22 cellular contexts compared by ENCODE assay signal in genomic region chr17:32794533-32795246, GRCh38.
DNase-seq lines count a peak whose midpoint lies in the region; ATAC-seq, FAIRE-seq and TF ChIP-seq lines count a peak whose summit lies in the region.
"Had no signal": no experiment of that assay in that cellular context is flagged by ENCODE, and none has a peak within 500 bp of the region (broad histone marks: within the 10 kb centered on the region; RNA-seq: fewer than 3 reads in every experiment).

No MANE protein-coding gene starts in this region.

- DNase-seq in Caco-2 (peak; percentile 83 to 86), Peyer's patch (peak in 2 of 3 donors; percentile 66 to 72), H1 (ENCODE audit: low read depth in 1 of 2, low spot score in 2 of 2) (no peak), mesendoderm (peak; percentile 48), MCF 10A (ENCODE audit: unreplicated experiment) (no peak), NCI-H2081 (lab: John Stamatoyannopoulos, UW) (no peak)
- DNase-seq: activated naive CD8-positive, alpha-beta T cell treated with anti-CD3 and anti-CD28 coated beads, Interleukin-2, amount 50 U/mL, for 24 hours; DMS153; esophagus squamous epithelium; MG63; NCI-H1694; NCI-H446 treated with DMSO at 0.1 percent for 48 hours; Right ventricle myocardium superior had no signal

- H3K23ac ChIP-seq in H1 (ENCODE audit: insufficient read length) (no peak overlapping the region), mesendoderm (ENCODE audit: low read length) (no peak overlapping the region)

- no peak for TF ChIP-seq EP300 in H1 (IDR thresholded peaks at IDR 0.05; ENCODE audit: borderline replicate concordance in 1 of 2, low read depth in 2 of 2, low read length in 2 of 2)

- H3K27me3 ChIP-seq in Caco-2 (replicated peaks; ENCODE audit: control insufficient read depth, insufficient read depth, low read length) (no peaks in the 10 kb centered on the region), Peyer's patch (no peaks in the 10 kb centered on the region), H1 (replicated peaks in 1 of 4; ENCODE audit: control insufficient read depth in 3 of 4, extremely low read depth in 1 of 4, insufficient read depth in 3 of 4, low read length in 3 of 4) (no peaks in the 10 kb centered on the region), mesendoderm (ENCODE audit: insufficient read depth, low read length, poor library complexity) (no peaks in the 10 kb centered on the region)
- H3K27me3 ChIP-seq: esophagus squamous epithelium, MG63 had no signal

- no peaks in the 10 kb centered on the region for H3K9me3 ChIP-seq in Caco-2
- no peaks in the 10 kb centered on the region for H3K9me3 ChIP-seq in Peyer's patch
- no peaks in the 10 kb centered on the region for H3K9me3 ChIP-seq in H1 (ENCODE audit: insufficient read depth in 2 of 2, low read depth in 1 of 2, low read length in 1 of 2)
- H3K9me3 ChIP-seq: esophagus squamous epithelium, MG63 had no signal

- intact Hi-C loops in Caco-2 (cut with micrococcal nuclease; ENCODE audit: unreplicated experiment) = loop anchor here (1.0 kb wide), 1 partner anchor 39 kb away; no protein-coding TSS in a partner anchor
- intact Hi-C loops in MCF 10A (cut with micrococcal nuclease) = no loop called here

- FAIRE-seq in H1 (lab: Jason Lieb, UNC) = no peak
- FAIRE-seq: A204.1 had no signal

- no peak overlapping the region for H4K5ac ChIP-seq in H1 (ENCODE audit: insufficient read length, low read depth, low read length)
- no peak overlapping the region for H4K5ac ChIP-seq in mesendoderm (ENCODE audit: low read length)

- TF ChIP-seq RAD21 in H1 (IDR thresholded peaks at IDR 0.05 in 1 of 2, conservative IDR thresholded peaks at IDR 0.05 in 1 of 2; ENCODE audit: low read depth in 2 of 2, low read length in 2 of 2) = no peak

- H3K18ac ChIP-seq in H1 (ENCODE audit: extremely low read depth, low read length) = no peak overlapping the region
- H3K18ac ChIP-seq in mesendoderm (ENCODE audit: low read length) = no peak overlapping the region

- no peaks in the 10 kb centered on the region for H4K20me1 ChIP-seq in H1 (replicated peaks in 1 of 2; ENCODE audit: control insufficient read depth in 1 of 2, insufficient read depth in 2 of 2, low read length in 2 of 2)

- H3K36me3 Mint-ChIP-seq in Caco-2 (ENCODE audit: insufficient read depth, unreplicated experiment) = no peaks in the 10 kb centered on the region
- peaks cover 9% of the 10 kb centered on the region for H3K36me3 Mint-ChIP-seq in MCF 10A (ENCODE audit: insufficient read depth, unreplicated experiment)
- H3K36me3 Mint-ChIP-seq: memory B cell; stimulated activated effector memory CD8-positive, alpha-beta T cell treated with anti-CD3 and anti-CD28 coated beads, Interleukin-12 subunit alpha, Interleukin-12 subunit beta, amount 100 ng/mL, for 72 hours had no signal

- no peak overlapping the region for H3K14ac ChIP-seq in H1 (ENCODE audit: insufficient read length)

- no peak for TF ChIP-seq POLR2A in Peyer's patch (IDR thresholded peaks at IDR 0.05)
- no peak for TF ChIP-seq POLR2A in H1 (IDR thresholded peaks at IDR 0.05; ENCODE audit: control extremely low read depth in 1 of 2, low read depth in 2 of 2, low read length in 2 of 2)

- H3K4me3 Mint-ChIP-seq in Caco-2 (ENCODE audit: unreplicated experiment) = peak overlapping the region; percentile 45
- H3K4me3 Mint-ChIP-seq in MCF 10A (ENCODE audit: unreplicated experiment) = no peak overlapping the region
- H3K4me3 Mint-ChIP-seq: activated naive CD8-positive, alpha-beta T cell treated with anti-CD3 and anti-CD28 coated beads, Interleukin-2, amount 50 U/mL, for 24 hours; activated T-helper 17 cell treated with anti-CD3 and anti-CD28 coated beads, Interleukin-2, amount 50 U/mL, for 72 hours; memory B cell; neural crest cell; stimulated activated effector memory CD8-positive, alpha-beta T cell treated with anti-CD3 and anti-CD28 coated beads, Interleukin-12 subunit alpha, Interleukin-12 subunit beta, amount 100 ng/mL, for 72 hours; T-helper 1 cell treated with Interleukin-12 subunit alpha and Interleukin-12 subunit beta and Interleukin-4 antibody, amounts not matched to agents 30 μg/mL and 1 μg/mL, for 36 hours had no signal

- no peak overlapping the region for H4K91ac ChIP-seq in H1 (replicated peaks; ENCODE audit: insufficient read length, low read length)

- no peak overlapping the region; the same call in 1 of the 2 replicates for H4K8ac ChIP-seq in H1 (ENCODE audit: extremely low read depth, insufficient read depth, low read length)
- H4K8ac ChIP-seq in mesendoderm (ENCODE audit: low read depth, low read length) = no peak overlapping the region

- H3K27ac Mint-ChIP-seq in Caco-2 (ENCODE audit: unreplicated experiment) (peak overlapping the region; percentile 71), MCF 10A (ENCODE audit: low read depth, unreplicated experiment) (no peak overlapping the region)
- H3K27ac Mint-ChIP-seq: activated naive CD8-positive, alpha-beta T cell treated with anti-CD3 and anti-CD28 coated beads, Interleukin-2, amount 50 U/mL, for 24 hours; activated T-helper 17 cell treated with anti-CD3 and anti-CD28 coated beads, Interleukin-2, amount 50 U/mL, for 72 hours; memory B cell; stimulated activated effector memory CD8-positive, alpha-beta T cell treated with anti-CD3 and anti-CD28 coated beads, Interleukin-12 subunit alpha, Interleukin-12 subunit beta, amount 100 ng/mL, for 72 hours; T-helper 1 cell treated with Interleukin-12 subunit alpha and Interleukin-12 subunit beta and Interleukin-4 antibody, amounts not matched to agents 30 μg/mL and 1 μg/mL, for 36 hours had no signal

- H2AK5ac ChIP-seq in H1 (ENCODE audit: low read depth, low read length) (no peak overlapping the region), mesendoderm (ENCODE audit: low read length) (no peak overlapping the region)

- WGBS in H1 (ENCODE audit: extremely low coverage in 1 of 2, insufficient coverage in 1 of 2, insufficient read length in 1 of 2, insufficient replicate concordance in 2 of 2, low coverage in 1 of 2, low lambda C conversion rate in 2 of 2, missing lambda C conversion rate in 1 of 2), 2 experiments = 84% methylated on average over 7 of the region's 7 CpGs; no CpG with 5 or more reads in 1 of the 2 experiments
- WGBS in mesendoderm (ENCODE audit: extremely low coverage, insufficient coverage, low lambda C conversion rate) = no CpG with 5 or more reads among the region's 7 CpGs

- H3K27ac ChIP-seq in Peyer's patch (peak overlapping the region in 3 of 4 donors; percentile 50 to 83 (median 80)), H1 (ENCODE audit: low read depth, low read length) (no peak overlapping the region), mesendoderm (ENCODE audit: low read depth, low read length) (no peak overlapping the region)
- H3K27ac ChIP-seq: C4-2B, esophagus squamous epithelium had no signal

- no peak overlapping the region for H2BK12ac ChIP-seq in H1 (ENCODE audit: low read depth, low read length)

- H3K4me1 Mint-ChIP-seq in Caco-2 (ENCODE audit: low read depth, unreplicated experiment) (peaks cover 31% of the 10 kb centered on the region), MCF 10A (ENCODE audit: insufficient read depth, unreplicated experiment) (peaks cover 6% of the 10 kb centered on the region)
- H3K4me1 Mint-ChIP-seq: activated naive CD8-positive, alpha-beta T cell treated with anti-CD3 and anti-CD28 coated beads, Interleukin-2, amount 50 U/mL, for 24 hours; activated T-helper 17 cell treated with anti-CD3 and anti-CD28 coated beads, Interleukin-2, amount 50 U/mL, for 72 hours; stimulated activated effector memory CD8-positive, alpha-beta T cell treated with anti-CD3 and anti-CD28 coated beads, Interleukin-12 subunit alpha, Interleukin-12 subunit beta, amount 100 ng/mL, for 72 hours had no signal

- ATAC-seq in GM21576 (IDR thresholded peaks at IDR 0.05; ENCODE audit: unreplicated experiment) = no peak
- no peak for ATAC-seq in HG02610 (IDR thresholded peaks at IDR 0.05; ENCODE audit: unreplicated experiment)
- ATAC-seq: activated naive CD8-positive, alpha-beta T cell treated with anti-CD3 and anti-CD28 coated beads, Interleukin-2, amount 50 U/mL, for 24 hours; activated T-helper 17 cell treated with anti-CD3 and anti-CD28 coated beads, Interleukin-2, amount 50 U/mL, for 72 hours; stimulated activated effector memory CD8-positive, alpha-beta T cell treated with anti-CD3 and anti-CD28 coated beads, Interleukin-12 subunit alpha, Interleukin-12 subunit beta, amount 100 ng/mL, for 72 hours had no signal

- H3K4me3 ChIP-seq in Caco-2 (ENCODE audit: low read depth, low read length) (peak overlapping the region; percentile 1; the same call in 1 of the 2 replicates), Peyer's patch (peak overlapping the region in 2 of 4 donors; percentile 18 to 20), H1 (ENCODE audit: extremely low read depth in 1 of 4, insufficient read depth in 2 of 4, low read depth in 3 of 4, low read length in 4 of 4) (no peak overlapping the region), mesendoderm (ENCODE audit: low read length) (no peak overlapping the region)
- H3K4me3 ChIP-seq: esophagus squamous epithelium, MG63 had no signal

- POLR2A ChIA-PET in Caco-2 (lab: Charles Lee) (interaction anchor here (0.6 to 0.8 kb wide), 2 partner anchors 11 to 82 kb away, joined by 3 read pairs; partner anchors contain the start of gene MYO1D), H1 (lab: Charles Lee; ENCODE audit: partially characterized antibody) (interaction anchor here (1.5 kb wide), 1 partner anchor 82 kb away, joined by 4 read pairs; the partner anchor contains the start of gene MYO1D), MCF 10A (lab: Yijun Ruan, JAX) (interaction anchor here (0.7 to 1.2 kb wide), 3 partner anchors 18 to 107 kb away, joined by 3 to 4 read pairs (median 4); no protein-coding TSS in a partner anchor)

- no peak overlapping the region for H2BK120ac ChIP-seq in H1 (replicated peaks; ENCODE audit: low read depth, low read length)
- no peak overlapping the region for H2BK120ac ChIP-seq in mesendoderm (ENCODE audit: low read depth, low read length)

- BruUV-seq in Caco-2 (replicated peaks; lab: Mats Ljungman, UMichigan) (TSS peak; percentile 72), MCF 10A (replicated peaks; lab: Mats Ljungman, UMichigan) (no TSS peak)

- CTCF ChIA-PET in Caco-2 (lab: Charles Lee) = interaction anchor here (0.8 to 1.9 kb wide), 5 partner anchors 11 to 204 kb away, joined by 4 to 9 read pairs (median 4); partner anchors contain the start of gene MYO1D
- CTCF ChIA-PET in H1 (lab: Charles Lee; ENCODE audit: partially characterized antibody) = interaction anchor here (0.6 to 5.0 kb wide), 10 partner anchors 12 to 180 kb away, joined by 3 to 34 read pairs (median 6); partner anchors contain the start of gene MYO1D
- CTCF ChIA-PET in MCF 10A (lab: Yijun Ruan, JAX) = interaction anchor here (1.9 to 2.4 kb wide), 2 partner anchors 82 to 115 kb away, joined by 9 to 27 read pairs; partner anchors contain the start of gene MYO1D

- H3K36me3 ChIP-seq in Caco-2 (ENCODE audit: control insufficient read depth, insufficient read depth, low read length) = no peaks in the 10 kb centered on the region
- H3K36me3 ChIP-seq in Peyer's patch = no peaks in the 10 kb centered on the region
- H3K36me3 ChIP-seq in H1 (ENCODE audit: control insufficient read depth in 2 of 4, insufficient read depth in 4 of 4, low read length in 3 of 4) = no peaks in the 10 kb centered on the region
- H3K36me3 ChIP-seq in mesendoderm (ENCODE audit: control insufficient read depth, insufficient read depth, low read length) = no peaks in the 10 kb centered on the region
- H3K36me3 ChIP-seq: esophagus squamous epithelium, MG63 had no signal

- peaks cover 54% of the 10 kb centered on the region for H3K4me1 ChIP-seq in Caco-2
- peaks cover 0 to 9% (median 2%) of the 10 kb centered on the region in 4 donors for H3K4me1 ChIP-seq in Peyer's patch
- H3K4me1 ChIP-seq in H1 (replicated peaks in 1 of 4; ENCODE audit: control insufficient read depth in 3 of 4, insufficient read depth in 4 of 4, low read length in 3 of 4) = no peaks in the 10 kb centered on the region
- H3K4me1 ChIP-seq in mesendoderm (ENCODE audit: control insufficient read depth, low read depth, low read length) = no peaks in the 10 kb centered on the region

- H3K23me2 ChIP-seq in H1 (ENCODE audit: low read depth, low read length) = no peaks in the 10 kb centered on the region

- H3K56ac ChIP-seq in H1 (replicated peaks; ENCODE audit: insufficient read length, low read depth, low read length) (no peak overlapping the region), mesendoderm (ENCODE audit: low read length) (no peak overlapping the region)

- H2AFZ ChIP-seq in H1 (ENCODE audit: low read length) = no peak overlapping the region

- no peaks in the 10 kb centered on the region for H3K9me3 Mint-ChIP-seq in Caco-2 (ENCODE audit: unreplicated experiment)
- H3K9me3 Mint-ChIP-seq in MCF 10A (ENCODE audit: unreplicated experiment) = no peaks in the 10 kb centered on the region
- H3K9me3 Mint-ChIP-seq: activated naive CD8-positive, alpha-beta T cell treated with anti-CD3 and anti-CD28 coated beads, Interleukin-2, amount 50 U/mL, for 24 hours; activated T-helper 17 cell treated with anti-CD3 and anti-CD28 coated beads, Interleukin-2, amount 50 U/mL, for 72 hours; memory B cell; neural crest cell; stimulated activated effector memory CD8-positive, alpha-beta T cell treated with anti-CD3 and anti-CD28 coated beads, Interleukin-12 subunit alpha, Interleukin-12 subunit beta, amount 100 ng/mL, for 72 hours; T-helper 1 cell treated with Interleukin-12 subunit alpha and Interleukin-12 subunit beta and Interleukin-4 antibody, amounts not matched to agents 30 μg/mL and 1 μg/mL, for 36 hours had no signal

- H2BK15ac ChIP-seq in H1 (ENCODE audit: low read length) = no peak overlapping the region
- no peak overlapping the region for H2BK15ac ChIP-seq in mesendoderm (replicated peaks; ENCODE audit: low read depth)

- H3K4ac ChIP-seq in H1 (replicated peaks; ENCODE audit: insufficient read length, low read depth, low read length) = no peak overlapping the region
- no peak overlapping the region for H3K4ac ChIP-seq in mesendoderm (ENCODE audit: low read depth, low read length)

- TF ChIP-seq CTCF in Caco-2 (IDR thresholded peaks at IDR 0.05; ENCODE audit: insufficient read depth in 1 of 2, low read depth in 1 of 2, low read length in 1 of 2, severe bottlenecking in 1 of 2, unreplicated experiment in 1 of 2) = no peak
- peak in 1 of 6 experiments; percentile 4 for TF ChIP-seq CTCF in Peyer's patch (IDR thresholded peaks at IDR 0.05)
- no peak for TF ChIP-seq CTCF in H1 (IDR thresholded peaks at IDR 0.05; ENCODE audit: control extremely low read depth in 1 of 3, insufficient read depth in 1 of 3, low read depth in 1 of 3, low read length in 3 of 3)
- no peak for TF ChIP-seq CTCF in MCF 10A (IDR thresholded peaks at IDR 0.05; ENCODE audit: unreplicated experiment)

- no peak overlapping the region for H3K9ac ChIP-seq in H1 (replicated peaks in 1 of 4; ENCODE audit: extremely low read depth in 1 of 4, low read depth in 3 of 4, low read length in 3 of 4)
- H3K9ac ChIP-seq in mesendoderm (ENCODE audit: low read length) = no peak overlapping the region

- H3K27me3 Mint-ChIP-seq in Caco-2 (ENCODE audit: insufficient read depth, unreplicated experiment) (no peaks in the 10 kb centered on the region), MCF 10A (ENCODE audit: insufficient read depth, unreplicated experiment) (no peaks in the 10 kb centered on the region)
- H3K27me3 Mint-ChIP-seq: activated T-helper 17 cell treated with anti-CD3 and anti-CD28 coated beads, Interleukin-2, amount 50 U/mL, for 72 hours; memory B cell had no signal

- H2BK20ac ChIP-seq in H1 (ENCODE audit: low read length) = no peak overlapping the region

- H3K79me2 ChIP-seq in H1 (ENCODE audit: control insufficient read depth in 1 of 2, insufficient read depth in 2 of 2, low read length in 2 of 2) = no peaks in the 10 kb centered on the region
- H3K79me2 ChIP-seq in mesendoderm (ENCODE audit: control insufficient read depth, insufficient read depth, low read length) = no peaks in the 10 kb centered on the region

- H3K4me2 ChIP-seq in H1 (ENCODE audit: insufficient read depth in 1 of 2, low read depth in 2 of 2, low read length in 2 of 2) = no peak overlapping the region
- no peak overlapping the region for H3K4me2 ChIP-seq in mesendoderm (ENCODE audit: low read length)

- H2BK5ac ChIP-seq in H1 (ENCODE audit: low read depth, low read length) (no peak overlapping the region; the same call in 1 of the 2 replicates), mesendoderm (ENCODE audit: low read length) (no peak overlapping the region)

- H3K79me1 ChIP-seq in H1 (ENCODE audit: low read depth, low read length) (no peaks in the 10 kb centered on the region; the same call in 1 of the 2 replicates), mesendoderm (ENCODE audit: low read length) (no peaks in the 10 kb centered on the region)

Comparison
In these comparisons a context has a peak if more than half of its experiments do, and no peak if none do; other contexts are left out.
1. DNase-seq: peak in Caco-2 (2 of 2), Peyer's patch (2 of 3) and mesendoderm (single experiment); none in H1 (0 of 2), MCF 10A (single experiment) and NCI-H2081 (0 of 2).
2. H3K27ac ChIP-seq: peak in Peyer's patch (3 of 4); none in H1 (single experiment) and mesendoderm (single experiment).